In the genomic region with DNA sequence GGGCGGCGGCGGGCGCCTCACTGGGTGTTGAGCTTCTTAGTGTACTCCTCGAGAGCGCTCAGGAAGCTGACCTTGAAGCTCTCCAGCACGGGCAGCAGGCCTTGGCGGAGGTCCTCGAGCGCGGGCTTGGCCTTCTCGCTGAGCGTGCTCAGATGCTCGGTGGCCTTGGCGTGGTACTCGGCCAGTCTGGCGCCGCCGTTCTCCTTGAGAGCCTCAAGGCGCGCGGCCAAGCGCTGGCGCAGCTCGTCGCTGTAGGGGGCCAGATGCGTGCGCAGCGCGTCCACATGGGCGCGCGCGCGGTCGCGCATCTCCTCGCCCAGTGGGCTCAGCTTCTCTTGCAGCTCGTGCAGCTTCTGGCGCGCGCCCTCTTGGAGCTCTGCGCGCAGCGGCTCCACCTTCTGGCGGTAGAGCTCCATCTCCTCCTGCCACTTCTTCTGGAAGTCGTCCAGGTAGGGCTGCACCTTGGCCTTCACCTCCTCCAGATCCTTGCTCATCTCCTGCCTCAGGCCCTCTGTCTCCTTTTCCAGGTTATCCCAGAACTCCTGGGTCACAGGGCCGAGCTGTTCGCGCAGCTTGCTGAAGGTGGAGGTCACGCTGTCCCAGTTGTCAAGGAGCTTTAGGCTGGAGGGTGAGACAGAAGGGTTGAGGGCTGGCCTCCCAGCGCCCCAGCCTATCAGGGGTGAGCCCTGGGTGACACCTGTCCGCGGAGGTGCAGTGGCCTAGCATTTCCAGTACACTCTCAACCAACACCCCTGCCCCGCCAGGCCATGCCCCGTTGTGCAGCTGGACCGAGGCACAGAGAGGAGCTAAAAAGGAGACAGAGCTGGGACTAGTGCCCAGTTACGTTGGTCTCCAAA, we compare ENCODE assay signal across 8 cellular contexts. TPM values are rescaled to one million over a fixed set of nuclear protein-coding genes. Genes with fewer than 3 reads are reported as not detected.
DNase-seq lines count a peak whose midpoint lies in the region; ATAC-seq and TF ChIP-seq lines count a peak whose summit lies in the region.

No MANE protein-coding gene starts in this region.

- peak overlapping the region; percentile 26 to 42 for H3K4me3 ChIP-seq in HCT116 (replicated peaks in 1 of 2; ENCODE audit: low read depth in 1 of 2, low read length in 2 of 2)
- no peak overlapping the region for H3K4me3 ChIP-seq in cardiac muscle cell
- H3K4me3 ChIP-seq in parathyroid adenoma (ENCODE audit: low read depth, low read length), result no peak overlapping the region
- H3K4me3 ChIP-seq in tibial artery, result peak overlapping the region; percentile 38 to 52

- peak overlapping the region; percentile 83 for H3K27ac Mint-ChIP-seq in activated naive CD8-positive, alpha-beta T cell treated with anti-CD3 and anti-CD28 coated beads, Interleukin-2, amount 10 ng/mL, durations not matched to agents 7 days and 5 days

- no peaks in the 10 kb centered on the region for H3K36me3 ChIP-seq in HCT116 (ENCODE audit: control insufficient read depth in 1 of 2, insufficient read depth in 2 of 2, low read length in 2 of 2)
- H3K36me3 ChIP-seq in cardiac muscle cell, result no peaks in the 10 kb centered on the region
- no peaks in the 10 kb centered on the region for H3K36me3 ChIP-seq in parathyroid adenoma (ENCODE audit: control insufficient read depth, insufficient read depth, low read length)
- H3K36me3 ChIP-seq in tibial artery, result no peaks in the 10 kb centered on the region

- H3K27me3 Mint-ChIP-seq in activated naive CD8-positive, alpha-beta T cell treated with anti-CD3 and anti-CD28 coated beads, Interleukin-2, amount 10 ng/mL, durations not matched to agents 7 days and 5 days, result peaks cover 4% of the 10 kb centered on the region

- H3K36me3 Mint-ChIP-seq in activated naive CD8-positive, alpha-beta T cell treated with anti-CD3 and anti-CD28 coated beads, Interleukin-2, amount 10 ng/mL, durations not matched to agents 7 days and 5 days, result no peaks in the 10 kb centered on the region

- peak overlapping the region; percentile 77 for H2AFZ ChIP-seq in HCT116 (ENCODE audit: low read depth, low read length, poor library complexity, severe bottlenecking)
- peak overlapping the region; percentile 45 for H2AFZ ChIP-seq in parathyroid adenoma

- no peaks in the 10 kb centered on the region for H3K9me2 ChIP-seq in HCT116 (ENCODE audit: insufficient read depth)

- DNase-seq in GM03348 (ENCODE audit: low spot score) (peak; percentile 84), HCT116 (ENCODE audit: low read depth, low spot score) (peak; percentile 88), MV-4-11 (lab: John Stamatoyannopoulos, UW) (peak; percentile 91), SKM-1 (lab: John Stamatoyannopoulos, UW; ENCODE audit: unreplicated experiment) (peak; percentile 69), cardiac muscle cell (ENCODE audit: low read depth in 1 of 2, low spot score in 1 of 2) (peak; percentile 93 to 99), tibial artery (peak; percentile 83 to 95)
- peak; percentile 89 for DNase-seq in activated naive CD8-positive, alpha-beta T cell treated with anti-CD3 and anti-CD28 coated beads, Interleukin-2, amount 10 ng/mL, durations not matched to agents 7 days and 5 days

- H3K9me3 ChIP-seq in HCT116 (ENCODE audit: control insufficient read depth in 1 of 2, insufficient read depth in 1 of 2, low read depth in 1 of 2, low read length in 2 of 2), result no peaks in the 10 kb centered on the region
- no peaks in the 10 kb centered on the region for H3K9me3 ChIP-seq in cardiac muscle cell (ENCODE audit: low read depth)
- H3K9me3 ChIP-seq in parathyroid adenoma (ENCODE audit: control insufficient read depth, low read length), result no peaks in the 10 kb centered on the region
- no peaks in the 10 kb centered on the region for H3K9me3 ChIP-seq in tibial artery

- no peaks in the 10 kb centered on the region for H4K20me1 ChIP-seq in HCT116 (ENCODE audit: insufficient read depth)

- H3K4me1 ChIP-seq in HCT116 (ENCODE audit: control insufficient read depth in 1 of 2, insufficient read depth in 2 of 2, low read length in 2 of 2) (peaks cover 8 to 15% of the 10 kb centered on the region in 2 experiments), cardiac muscle cell (ENCODE audit: low read depth) (peaks cover 32% of the 10 kb centered on the region), parathyroid adenoma (no peaks in the 10 kb centered on the region), tibial artery (peaks cover 0 to 15% (median 10%) of the 10 kb centered on the region in 4 donors)

- TF ChIP-seq CTCF in HCT116 (IDR thresholded peaks at IDR 0.05 in 2 of 3, conservative IDR thresholded peaks at IDR 0.05 in 1 of 3; ENCODE audit: borderline replicate concordance in 1 of 3, insufficient read depth in 1 of 3, low read depth in 2 of 3, low read length in 2 of 3) (peak; percentile 67 to 85 (median 70)), cardiac muscle cell (IDR thresholded peaks at IDR 0.05; ENCODE audit: low read depth, low read length) (peak; percentile 72), parathyroid adenoma (IDR thresholded peaks at IDR 0.05) (peak; percentile 33), tibial artery (IDR thresholded peaks at IDR 0.05) (peak in 1 of 2 experiments; percentile 48)

- H3K27me3 ChIP-seq in HCT116 (ENCODE audit: insufficient read depth, low read length), result no peaks in the 10 kb centered on the region
- H3K27me3 ChIP-seq in cardiac muscle cell, result no peaks in the 10 kb centered on the region
- H3K27me3 ChIP-seq in parathyroid adenoma (ENCODE audit: control insufficient read depth, insufficient read depth, low read length), result no peaks in the 10 kb centered on the region
- H3K27me3 ChIP-seq in tibial artery, result no peaks in the 10 kb centered on the region

- peak; percentile 95 for ATAC-seq in HCT116
- ATAC-seq in activated naive CD8-positive, alpha-beta T cell treated with anti-CD3 and anti-CD28 coated beads, Interleukin-2, amount 10 ng/mL, durations not matched to agents 7 days and 5 days (ENCODE audit: low read depth), result peak; percentile 94

- H3K9ac ChIP-seq in HCT116 (ENCODE audit: low read length) (peak overlapping the region; percentile 52), parathyroid adenoma (no peak overlapping the region)

- peak; percentile 77 for TF ChIP-seq RAD21 in HCT116 (IDR thresholded peaks at IDR 0.05; ENCODE audit: low read depth)

- H3K79me2 ChIP-seq in HCT116 (ENCODE audit: insufficient read depth, low read length), result no peaks in the 10 kb centered on the region
- no peaks in the 10 kb centered on the region for H3K79me2 ChIP-seq in parathyroid adenoma

- peak overlapping the region; percentile 74 for H3K4me3 Mint-ChIP-seq in activated naive CD8-positive, alpha-beta T cell treated with anti-CD3 and anti-CD28 coated beads, Interleukin-2, amount 10 ng/mL, durations not matched to agents 7 days and 5 days

- H3K27ac ChIP-seq in HCT116 (ENCODE audit: low read depth, low read length) (peak overlapping the region; percentile 40; the same call in 1 of the 2 replicates), cardiac muscle cell (peak overlapping the region; percentile 87), parathyroid adenoma (peak overlapping the region; percentile 47), tibial artery (peak overlapping the region; percentile 56 to 75)

- intact Hi-C loops in HCT116 (cut with micrococcal nuclease) (loop anchor here (1.0 kb wide), 1 partner anchor 45 kb away; the partner anchor contains the start of gene APOA5), tibial artery (cut with DNase I; ENCODE audit: low total_unique reads) (loop anchor here (5.0 kb wide), 1 partner anchor 44 kb away; the partner anchor contains the start of gene APOA5)

- no TSS peak for BruUV-seq in HCT116 (replicated peaks; lab: Mats Ljungman, UMichigan)

- H3K4me2 ChIP-seq in HCT116 (ENCODE audit: low read length), result peak overlapping the region; percentile 75
- H3K4me2 ChIP-seq in parathyroid adenoma (ENCODE audit: low read length), result peak overlapping the region; percentile 50

- no peaks in the 10 kb centered on the region for H3K9me3 Mint-ChIP-seq in activated naive CD8-positive, alpha-beta T cell treated with anti-CD3 and anti-CD28 coated beads, Interleukin-2, amount 10 ng/mL, durations not matched to agents 7 days and 5 days

- POLR2A ChIA-PET in HCT116 (lab: Charles Lee), result interaction anchor here (1.2 kb wide), 1 partner anchor 44 kb away, joined by 9 read pairs; the partner anchor contains the start of gene APOA5
- POLR2A ChIA-PET in activated naive CD8-positive, alpha-beta T cell treated with anti-CD3 and anti-CD28 coated beads, Interleukin-2, amount 10 ng/mL, durations not matched to agents 7 days and 5 days (lab: Charles Lee), result interaction anchor here (0.5 to 3.9 kb wide), 14 partner anchors 9 to 1141 kb away, joined by 3 to 79 read pairs (median 4); partner anchors contain the start of genes APOA5, BUD13, PAFAH1B2 and SIK3

- no peak for TF ChIP-seq POLR2A in HCT116 (IDR thresholded peaks at IDR 0.05; ENCODE audit: borderline replicate concordance, extremely low read depth, insufficient read depth, insufficient read length)

- CTCF ChIA-PET in HCT116 (lab: Charles Lee), result interaction anchor here (0.8 to 2.9 kb wide), 16 partner anchors 9 to 391 kb away, joined by 3 to 58 read pairs (median 4); partner anchors contain the start of genes APOA5, SIDT2 and ZPR1

- RAD21 ChIA-PET in HCT116 (lab: Charles Lee; ENCODE audit: low non-redundant PET in 1 of 2, low total read pairs in 2 of 2, uncharacterized antibody in 2 of 2, unreplicated experiment in 2 of 2), result interaction anchor here (0.9 to 1.6 kb wide), 8 partner anchors 42 to 391 kb away, joined by 3 to 14 read pairs (median 4); partner anchors contain the start of gene APOA5 (in 2 of the 2)

- peaks cover 12% of the 10 kb centered on the region for H3K4me1 Mint-ChIP-seq in activated naive CD8-positive, alpha-beta T cell treated with anti-CD3 and anti-CD28 coated beads, Interleukin-2, amount 10 ng/mL, durations not matched to agents 7 days and 5 days

RNA-seq across cellular contexts. Expression of gene APOA1, which starts 1.4 kb away (rescaled TPM):
- total RNA-seq in HCT116 (2021; ENCODE audit: unreplicated experiment), result 2.0 TPM
- 0.09 and 0.41 TPM in 2 replicates for polyA plus RNA-seq in HCT116 (2012)
- total RNA-seq in activated naive CD8-positive, alpha-beta T cell treated with anti-CD3 and anti-CD28 coated beads, Interleukin-2, amount 10 ng/mL, durations not matched to agents 7 days and 5 days, result under 1 TPM; 0.44 to 0.45 TPM
- 56.3 and 85.9 TPM in 2 replicates for total RNA-seq in cardiac muscle cell
- polyA plus RNA-seq in cardiac muscle cell, result 59.0 and 117 TPM in 2 replicates

RNA-seq across cellular contexts. Expression of gene APOC3, which starts 6.3 kb away (rescaled TPM):
- total RNA-seq in HCT116 (2021; ENCODE audit: unreplicated experiment) (3.5 TPM), cardiac muscle cell (2.3 TPM in 1 of 2 replicates, not detected in the other)
- polyA plus RNA-seq in HCT116 (2012), result not detected in 2 replicates
- total RNA-seq in activated naive CD8-positive, alpha-beta T cell treated with anti-CD3 and anti-CD28 coated beads, Interleukin-2, amount 10 ng/mL, durations not matched to agents 7 days and 5 days, result not detected
- 0.96 and 2.6 TPM in 2 replicates for polyA plus RNA-seq in cardiac muscle cell

RNA-seq across cellular contexts. Expression of gene APOA4, which starts 12.9 kb away (rescaled TPM):
- total RNA-seq in HCT116 (2021; ENCODE audit: unreplicated experiment), result not detected
- polyA plus RNA-seq in HCT116 (2012), result not detected in 2 replicates
- not detected for total RNA-seq in activated naive CD8-positive, alpha-beta T cell treated with anti-CD3 and anti-CD28 coated beads, Interleukin-2, amount 10 ng/mL, durations not matched to agents 7 days and 5 days
- total RNA-seq in cardiac muscle cell, result 0.86 and 2.1 TPM in 2 replicates
- polyA plus RNA-seq in cardiac muscle cell, result 0.57 and 2.1 TPM in 2 replicates

RNA-seq across cellular contexts. Expression of gene APOA5, which starts 44.3 kb away (rescaled TPM):
- 0.12 TPM for total RNA-seq in HCT116 (2021; ENCODE audit: unreplicated experiment)
- not detected in 2 replicates for polyA plus RNA-seq in HCT116 (2012)
- total RNA-seq in activated naive CD8-positive, alpha-beta T cell treated with anti-CD3 and anti-CD28 coated beads, Interleukin-2, amount 10 ng/mL, durations not matched to agents 7 days and 5 days, result not detected
- not detected in 2 replicates for total RNA-seq in cardiac muscle cell
- not detected in 2 replicates for polyA plus RNA-seq in cardiac muscle cell

RNA-seq across cellular contexts. Expression of gene ZPR1, which starts 48.2 kb away (rescaled TPM):
- total RNA-seq in HCT116 (2021; ENCODE audit: unreplicated experiment) (56.3 TPM), cardiac muscle cell (18.4 and 21.4 TPM in 2 replicates)
- polyA plus RNA-seq in HCT116 (2012), result 42.4 and 50.7 TPM in 2 replicates
- 10 to 100 TPM; 53.6 to 57.3 TPM for total RNA-seq in activated naive CD8-positive, alpha-beta T cell treated with anti-CD3 and anti-CD28 coated beads, Interleukin-2, amount 10 ng/mL, durations not matched to agents 7 days and 5 days
- 43.9 and 48.4 TPM in 2 replicates for polyA plus RNA-seq in cardiac muscle cell

Comparison
In these comparisons a context has a peak if more than half of its experiments do, and no peak if none do; other contexts are left out.
1. H3K4me3 ChIP-seq: peak in HCT116 (2 of 2) and tibial artery (2 of 2); none in cardiac muscle cell (single experiment) and parathyroid adenoma (single experiment).
2. RNA of gene APOA1, which starts 1.4 kb away (total RNA-seq): 56.3 to 85.9 TPM in cardiac muscle cell; 2.0 TPM in HCT116 (single experiment) and 0.44 to 0.45 TPM in activated naive CD8-positive, alpha-beta T cell treated with anti-CD3 and anti-CD28 coated beads, Interleukin-2, amount 10 ng/mL, durations not matched to agents 7 days and 5 days; every median in the first group is over 10 times any median in the second.
3. Peak in every context shown above with its lines, with median percentiles within 50 percentile points of each other: DNase-seq and H3K27ac ChIP-seq.